Comparison of ENCODE assay signal across 14 cellular contexts in the genomic region with DNA sequence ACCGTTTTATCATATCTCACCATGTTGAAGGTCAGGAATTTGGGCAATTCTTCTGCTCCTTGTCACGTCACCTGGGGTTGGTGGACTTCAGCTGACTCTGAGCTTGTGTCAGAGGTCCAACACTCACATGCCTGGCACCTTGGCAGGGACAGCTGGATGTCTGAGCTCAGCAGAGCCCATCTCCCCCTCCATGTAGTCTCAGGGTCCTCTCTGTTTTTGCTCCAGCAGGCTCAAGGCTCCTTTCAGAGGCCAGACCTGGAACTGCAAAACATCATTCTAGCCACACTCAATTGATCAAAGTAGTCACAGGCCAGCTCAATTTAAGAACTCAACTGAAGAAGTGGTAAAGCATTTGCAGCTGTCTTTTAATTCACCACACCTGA. TPM values are rescaled to one million over a fixed set of nuclear protein-coding genes. Genes with fewer than 3 reads are reported as not detected.
A peak's percentile ranks its signal among the peaks of the same experiment; 100 is the strongest.
DNase-seq lines count a peak whose midpoint lies in the region; ATAC-seq and TF ChIP-seq lines count a peak whose summit lies in the region.
"Had no signal": no experiment of that assay in that cellular context is flagged by ENCODE, and none has a peak within 500 bp of the region (broad histone marks: within the 10 kb centered on the region; RNA-seq: fewer than 3 reads in every experiment).

No MANE protein-coding gene starts in this region.

- H3K9me2 ChIP-seq in OCI-LY7 (ENCODE audit: insufficient read depth, low read length) = no peaks in the 10 kb centered on the region

- H3K4me1 ChIP-seq in OCI-LY7 (ENCODE audit: insufficient read depth, low read length, poor library complexity, severe bottlenecking) (no peaks in the 10 kb centered on the region), right cardiac atrium (ENCODE audit: control insufficient read depth, insufficient read depth, low read length) (peaks cover 3% of the 10 kb centered on the region)

- POLR2A ChIA-PET in OCI-LY7 (lab: Charles Lee) = interaction anchor here (0.6 kb wide), 1 partner anchor 241 kb away, joined by 3 read pairs; no protein-coding TSS in a partner anchor

- no peaks in the 10 kb centered on the region for H3K79me2 ChIP-seq in OCI-LY7 (ENCODE audit: insufficient read depth, low read depth, low read length)

- H4K20me1 ChIP-seq in OCI-LY7 (ENCODE audit: insufficient read depth, low read length) = no peaks in the 10 kb centered on the region

- H3K4me2 ChIP-seq in OCI-LY7 (ENCODE audit: low read length) = no peak overlapping the region

- TF ChIP-seq CTCF in GM20000 (IDR thresholded peaks at IDR 0.05; ENCODE audit: extremely low read depth, missing control alignments) = no peak
- TF ChIP-seq CTCF in OCI-LY7 (conservative IDR thresholded peaks at IDR 0.05; ENCODE audit: low read length) = 0 out of 2 replicates have a peak, but pooled peaks have one; percentile 26

- no TSS peak for BruUV-seq in OCI-LY7 (replicated peaks; lab: Mats Ljungman, UMichigan)

- WGBS in right cardiac atrium = 38% methylated on average over 2 of the region's 2 CpGs

- peak; percentile 86 to 89 for ATAC-seq in right cardiac atrium
- ATAC-seq: activated CD4-positive, alpha-beta T cell treated with anti-CD3 and anti-CD28 coated beads for 36 hours; T-helper 17 cell had no signal

- no peaks in the 10 kb centered on the region for H3K36me3 ChIP-seq in OCI-LY7 (ENCODE audit: insufficient read depth, low read length)

- H3K9me3 ChIP-seq in OCI-LY7 (ENCODE audit: low read length) = no peaks in the 10 kb centered on the region
- no peaks in the 10 kb centered on the region for H3K9me3 ChIP-seq in right cardiac atrium (ENCODE audit: control insufficient read depth, low read length)

- DNase-seq in ELF-1 (ENCODE audit: low read depth, low spot score) (peak; percentile 33), GM20000 (ENCODE audit: low spot score) (peak; percentile 12), OCI-LY7 (ENCODE audit: low spot score) (peak; percentile 1), right cardiac atrium (peak; percentile 31 to 67 (median 59)), 8988T (no peak), NCI-H446 (lab: John Stamatoyannopoulos, UW) (no peak), SW 1271 (lab: John Stamatoyannopoulos, UW) (no peak)
- no peak for DNase-seq in stimulated activated CD4-positive, alpha-beta T cell treated with anti-CD3 and anti-CD28 coated beads, Interleukin-2, amount 100 ng/mL, for 24 hours
- DNase-seq: activated CD4-positive, alpha-beta T cell treated with anti-CD3 and anti-CD28 coated beads for 36 hours; activated T-cell treated with anti-CD3 and anti-CD28 coated beads, Interleukin-2, amount 50 U/mL, for 24 hours; DMS79; stimulated activated CD4-positive, alpha-beta T cell treated with anti-CD3 and anti-CD28 coated beads, Interleukin-4, amount 100 ng/mL, for 4 hours; stimulated activated naive CD4-positive, alpha-beta T cell; T-helper 17 cell had no signal

- H3K27ac ChIP-seq in OCI-LY7 (ENCODE audit: low read depth, low read length, poor library complexity, severe bottlenecking) = no peak overlapping the region
- peak overlapping the region; percentile 42 for H3K27ac ChIP-seq in right cardiac atrium (ENCODE audit: low read length)

- H2AFZ ChIP-seq in OCI-LY7 (ENCODE audit: low read length) = no peak overlapping the region

- intact Hi-C loops in OCI-LY7 (cut with micrococcal nuclease; ENCODE audit: unreplicated experiment) (no loop called here), right cardiac atrium (cut with DNase I) (loop anchor here in 1 of 4 donors (5.0 kb wide), 1 partner anchor 44 kb away; the partner anchor contains the start of gene EDNRA)

- no peak overlapping the region for H3K4me3 ChIP-seq in OCI-LY7 (ENCODE audit: low read depth, low read length, poor library complexity, severe bottlenecking)
- no peak overlapping the region for H3K4me3 ChIP-seq in right cardiac atrium (ENCODE audit: low read length)

- H3K27me3 ChIP-seq in right cardiac atrium (ENCODE audit: control insufficient read depth, insufficient read depth) = no peaks in the 10 kb centered on the region

- CTCF ChIA-PET in OCI-LY7 (lab: Charles Lee; ENCODE audit: unreplicated experiment) = no interaction called here

RNA-seq across cellular contexts. Expression of gene EDNRA, which starts 45.4 kb away (rescaled TPM):
- not detected in 2 replicates for total RNA-seq in OCI-LY7 (2014; rRNA removed; shearing (Covaris generic))
- total RNA-seq in OCI-LY7 (2022) (not detected in 2 replicates), right cardiac atrium (10 to 100 TPM; 43.3 to 99.8 (median 66.2) TPM)
- 21.9 TPM for polyA plus RNA-seq in right cardiac atrium
- total RNA-seq: activated CD4-positive, alpha-beta T cell treated with anti-CD3 and anti-CD28 coated beads for 36 hours; T-helper 17 cell had no signal

Comparison
In these comparisons a context has a peak if more than half of its experiments do, and no peak if none do; other contexts are left out.
1. DNase-seq: peak in ELF-1 (single experiment), GM20000 (single experiment), OCI-LY7 (single experiment) and right cardiac atrium (3 of 3); none in 8988T (single experiment), stimulated activated CD4-positive, alpha-beta T cell treated with anti-CD3 and anti-CD28 coated beads, Interleukin-2, amount 100 ng/mL, for 24 hours (0 of 2), NCI-H446 (0 of 2) and SW 1271 (0 of 2).
2. RNA of gene EDNRA, which starts 45.4 kb away (total RNA-seq): 43.3 to 99.8 TPM in right cardiac atrium; not detected in OCI-LY7; every median in the first group is over 10 times any median in the second.